Comparison of ENCODE assay signal across 8 cellular contexts in genomic region chr6:110873981-110874879, GRCh38. TPM values are rescaled to one million over a fixed set of nuclear protein-coding genes. Genes with fewer than 3 reads are reported as not detected.
A peak's percentile ranks its signal among the peaks of the same experiment; 100 is the strongest.
DNase-seq lines count a peak whose midpoint lies in the region; ATAC-seq, FAIRE-seq and TF ChIP-seq lines count a peak whose summit lies in the region.

Gene AMD1, plus strand, starts transcription at chr6:110874785. Its CDS starts 321 bp downstream, at chr6:110875106.

- no peaks in the 10 kb centered on the region for H3K9me3 Mint-ChIP-seq in activated T-cell treated with anti-CD3 and anti-CD28 coated beads, Interleukin-2, amount 50 U/mL, for 72 hours

- H3K27me3 ChIP-seq in esophagus muscularis mucosa, result no peaks in the 10 kb centered on the region

- DNase-seq in DMS79 (lab: John Stamatoyannopoulos, UW) (peak; percentile 93), RCC 7860 (ENCODE audit: low spot score) (peak; percentile 94), esophagus muscularis mucosa (ENCODE audit: extremely low spot score) (peak; percentile 99), myocyte (ENCODE audit: low read depth) (peak; percentile 98)
- peak; percentile 96 for DNase-seq in activated T-cell treated with anti-CD3 and anti-CD28 coated beads, Interleukin-2, amount 50 U/mL, for 72 hours
- peak; percentile 72 to 94 for DNase-seq in stimulated activated CD8-positive, alpha-beta memory T cell treated with anti-CD3 and anti-CD28 coated beads, Interleukin-7, amount 100 ng/mL, for 48 hours (ENCODE audit: extremely low read depth in 1 of 2, low read depth in 1 of 2)

- H3K9me3 ChIP-seq in KOPT-K1 (ENCODE audit: insufficient read depth, low read length, poor library complexity, severe bottlenecking), result no peaks in the 10 kb centered on the region
- H3K9me3 ChIP-seq in esophagus muscularis mucosa, result no peaks in the 10 kb centered on the region

- H3K36me3 Mint-ChIP-seq in activated T-cell treated with anti-CD3 and anti-CD28 coated beads, Interleukin-2, amount 50 U/mL, for 72 hours (ENCODE audit: insufficient read depth in 2 of 2), result peaks cover under 1 to 6% of the 10 kb centered on the region in 2 donors

- TF ChIP-seq EP300 in esophagus muscularis mucosa (IDR thresholded peaks at IDR 0.05), result no peak

- H3K27me3 Mint-ChIP-seq in activated T-cell treated with anti-CD3 and anti-CD28 coated beads, Interleukin-2, amount 50 U/mL, for 72 hours (ENCODE audit: low read depth), result no peaks in the 10 kb centered on the region

- H3K4me1 Mint-ChIP-seq in activated T-cell treated with anti-CD3 and anti-CD28 coated beads, Interleukin-2, amount 50 U/mL, for 72 hours (ENCODE audit: low read depth), result peaks cover 31% of the 10 kb centered on the region

- peak; percentile 97 for TF ChIP-seq POLR2A in esophagus muscularis mucosa (IDR thresholded peaks at IDR 0.05; ENCODE audit: low read depth)

- peak; percentile 22 for FAIRE-seq in RCC 7860 (lab: Jason Lieb, UNC)

- peak within 1 kb of the TSS; percentile 97 for H3K27ac Mint-ChIP-seq in activated T-cell treated with anti-CD3 and anti-CD28 coated beads, Interleukin-2, amount 50 U/mL, for 72 hours

- H3K27ac ChIP-seq in KOPT-K1 (ENCODE audit: low read depth, low read length, poor library complexity, severe bottlenecking) (peak within 1 kb of the TSS; percentile 96), esophagus muscularis mucosa (replicated peaks in 1 of 4) (peak within 1 kb of the TSS; percentile 94 to 97 (median 97))

- under 1% methylated on average over 42 of the region's 59 CpGs for WGBS in esophagus muscularis mucosa

- peak within 1 kb of the TSS; percentile 95 for H3K4me3 Mint-ChIP-seq in activated T-cell treated with anti-CD3 and anti-CD28 coated beads, Interleukin-2, amount 50 U/mL, for 72 hours

- peak; percentile 70 for ATAC-seq in GM21786 (IDR thresholded peaks at IDR 0.05; ENCODE audit: unreplicated experiment)
- peak; percentile 79 for ATAC-seq in activated T-cell treated with anti-CD3 and anti-CD28 coated beads, Interleukin-2, amount 50 U/mL, for 72 hours (replicated peaks in 1 of 2)

- H3K4me3 ChIP-seq in esophagus muscularis mucosa, result peak within 1 kb of the TSS; percentile 83 to 98 (median 90)

- intact Hi-C loops in esophagus muscularis mucosa (cut with DNase I), result loop anchor here (2.0 to 10.0 kb wide), 3 partner anchors 59 to 1179 kb away; partner anchors contain the start of genes AK9, CDK19 and FIG4

- peaks cover 26 to 36% (median 29%) of the 10 kb centered on the region in 4 donors for H3K4me1 ChIP-seq in esophagus muscularis mucosa

- no peak for TF ChIP-seq CTCF in esophagus muscularis mucosa (IDR thresholded peaks at IDR 0.05)

- 0 out of 2 replicates have a peak, but pooled peaks cover under 1% of the 10 kb centered on the region for H3K36me3 ChIP-seq in KOPT-K1 (ENCODE audit: insufficient read depth, low read length)
- no peaks in the 10 kb centered on the region for H3K36me3 ChIP-seq in esophagus muscularis mucosa

RNA-seq across cellular contexts. Expression of gene AMD1, which starts in this region (rescaled TPM):
- total RNA-seq in activated T-cell treated with anti-CD3 and anti-CD28 coated beads, Interleukin-2, amount 50 U/mL, for 72 hours, result 10 to 100 TPM; 55.5 to 61.4 TPM
- total RNA-seq in esophagus muscularis mucosa (10 to 100 TPM; 46.2 to 93.1 (median 59.6) TPM), myocyte (86.2 and 97.2 TPM in 2 replicates)
- polyA plus RNA-seq in myocyte (2012), result 14.2 TPM

Comparison
In these comparisons a context has a peak if more than half of its experiments do, and no peak if none do; other contexts are left out.
1. Peak in every context shown above with its lines: DNase-seq, ATAC-seq, H3K4me3 ChIP-seq and H3K27ac ChIP-seq.